Comparison of ENCODE assay signal across 8 cellular contexts in genomic region chr16:11253009-11253994, GRCh38. TPM values are rescaled to one million over a fixed set of nuclear protein-coding genes. Genes with fewer than 3 reads are reported as not detected.
DNase-seq lines count a peak whose midpoint lies in the region; ATAC-seq and TF ChIP-seq lines count a peak whose summit lies in the region.

No MANE protein-coding gene starts in this region.

- ATAC-seq in activated naive CD8-positive, alpha-beta T cell treated with anti-CD3 and anti-CD28 coated beads, Interleukin-2, amount 10 ng/mL, durations not matched to agents 7 days and 5 days (ENCODE audit: low read depth), result no peak
- no peak for ATAC-seq in GM21619 (IDR thresholded peaks at IDR 0.05; ENCODE audit: unreplicated experiment)

- CTCF ChIA-PET in AG04450 (lab: Charles Lee), result interaction anchor here (0.6 to 6.2 kb wide), 9 partner anchors 153 to 300 kb away, joined by 4 to 45 read pairs (median 6); no protein-coding TSS in a partner anchor

- peaks cover 10% of the 10 kb centered on the region for H3K36me3 ChIP-seq in mesodermal cell (ENCODE audit: control insufficient read depth, insufficient read depth, low read length)

- peaks cover 41% of the 10 kb centered on the region for H3K4me1 Mint-ChIP-seq in activated naive CD8-positive, alpha-beta T cell treated with anti-CD3 and anti-CD28 coated beads, Interleukin-2, amount 10 ng/mL, durations not matched to agents 7 days and 5 days

- POLR2A ChIA-PET in AG04450 (lab: Yijun Ruan, JAX), result interaction anchor here (0.6 to 1.6 kb wide), 7 partner anchors 53 to 282 kb away, joined by 3 to 10 read pairs (median 7); no protein-coding TSS in a partner anchor
- POLR2A ChIA-PET in activated naive CD8-positive, alpha-beta T cell treated with anti-CD3 and anti-CD28 coated beads, Interleukin-2, amount 10 ng/mL, durations not matched to agents 7 days and 5 days (lab: Charles Lee), result interaction anchor here (0.5 to 11.8 kb wide), 41 partner anchors 7 to 332 kb away, joined by 3 to 227 read pairs (median 10); partner anchors contain the start of gene RMI2

- H3K4me3 Mint-ChIP-seq in activated naive CD8-positive, alpha-beta T cell treated with anti-CD3 and anti-CD28 coated beads, Interleukin-2, amount 10 ng/mL, durations not matched to agents 7 days and 5 days, result peak overlapping the region; percentile 98

- no peak for DNase-seq in AG04450 (ENCODE audit: low read depth, low spot score)
- DNase-seq in NB4 (ENCODE audit: low read depth), result peak; percentile 61
- peak; percentile 67 for DNase-seq in activated naive CD8-positive, alpha-beta T cell treated with anti-CD3 and anti-CD28 coated beads, Interleukin-2, amount 10 ng/mL, durations not matched to agents 7 days and 5 days
- no peak for DNase-seq in NCI-H2107 treated with DMSO at 0.1 percent for 48 hours (lab: John Stamatoyannopoulos, UW; ENCODE audit: unreplicated experiment)
- no peak for DNase-seq in SW480 (ENCODE audit: low spot score)
- no peak for DNase-seq in COLO829 (ENCODE audit: low spot score)

- no peaks in the 10 kb centered on the region for H3K27me3 Mint-ChIP-seq in activated naive CD8-positive, alpha-beta T cell treated with anti-CD3 and anti-CD28 coated beads, Interleukin-2, amount 10 ng/mL, durations not matched to agents 7 days and 5 days

- peak overlapping the region; percentile 98 for H3K27ac Mint-ChIP-seq in activated naive CD8-positive, alpha-beta T cell treated with anti-CD3 and anti-CD28 coated beads, Interleukin-2, amount 10 ng/mL, durations not matched to agents 7 days and 5 days

- WGBS in mesodermal cell (ENCODE audit: insufficient coverage in 2 of 2), 2 experiments, result 68 to 88% methylated on average over 1 to 4 of the region's 5 CpGs

- H3K9me3 ChIP-seq in AG04450 (ENCODE audit: control insufficient read depth, insufficient read depth, low read length) (peaks cover 6% of the 10 kb centered on the region; the same call in 1 of the 2 replicates), mesodermal cell (ENCODE audit: control insufficient read depth, low read length) (no peaks in the 10 kb centered on the region)

- H3K36me3 Mint-ChIP-seq in activated naive CD8-positive, alpha-beta T cell treated with anti-CD3 and anti-CD28 coated beads, Interleukin-2, amount 10 ng/mL, durations not matched to agents 7 days and 5 days, result peaks cover 52% of the 10 kb centered on the region

- no peaks in the 10 kb centered on the region for H3K27me3 ChIP-seq in AG04450 (ENCODE audit: control insufficient read depth, insufficient read depth, low read length)

- TF ChIP-seq CTCF in AG04450 (IDR thresholded peaks at IDR 0.05; ENCODE audit: low read depth, low read length), result no peak
- TF ChIP-seq CTCF in NB4 (IDR thresholded peaks at IDR 0.05; ENCODE audit: low read depth, low read length), result no peak

- H3K4me3 ChIP-seq in AG04450 (ENCODE audit: low read depth, low read length), result peak overlapping the region; percentile 97
- H3K4me3 ChIP-seq in NB4 (ENCODE audit: low read depth, low read length), result peak overlapping the region; percentile 48
- peak overlapping the region; percentile 70 for H3K4me3 ChIP-seq in mesodermal cell (ENCODE audit: extremely low read depth, insufficient read depth, low read length, poor library complexity, severe bottlenecking)

- no peak for TF ChIP-seq POLR2A in NB4 (IDR thresholded peaks at IDR 0.05; ENCODE audit: extremely low read depth, insufficient read length)

- peaks cover 12% of the 10 kb centered on the region for H3K4me1 ChIP-seq in mesodermal cell (ENCODE audit: control insufficient read depth, insufficient read depth, low read length, poor library complexity, severe bottlenecking)

- H3K27ac ChIP-seq in AG04450 (ENCODE audit: low read depth, low read length) (peak overlapping the region; percentile 77), mesodermal cell (ENCODE audit: low read depth, low read length, severe bottlenecking) (no peak overlapping the region)

- H3K9me3 Mint-ChIP-seq in activated naive CD8-positive, alpha-beta T cell treated with anti-CD3 and anti-CD28 coated beads, Interleukin-2, amount 10 ng/mL, durations not matched to agents 7 days and 5 days, result no peaks in the 10 kb centered on the region

RNA-seq across cellular contexts. Expression of gene SOCS1, which starts 2.7 kb away (rescaled TPM):
- polyA plus RNA-seq in AG04450 (2011; rRNA removed), result 11.6 and 21.9 TPM in 2 replicates
- polyA minus RNA-seq in AG04450 (2011; rRNA and poly(A)+ RNA removed), result 18.1 and 18.9 TPM in 2 replicates
- 100 to 1,000 TPM; 165 to 176 TPM for total RNA-seq in activated naive CD8-positive, alpha-beta T cell treated with anti-CD3 and anti-CD28 coated beads, Interleukin-2, amount 10 ng/mL, durations not matched to agents 7 days and 5 days
- 10.3 TPM for polyA plus RNA-seq in mesodermal cell (2013, experiment 1 of 2)
- 7.1 TPM for polyA plus RNA-seq in mesodermal cell (2013, experiment 2 of 2)

RNA-seq across cellular contexts. Expression of gene TNP2, which starts 15.8 kb away (rescaled TPM):
- polyA plus RNA-seq in AG04450 (2011; rRNA removed), result not detected in 2 replicates
- not detected in 2 replicates for polyA minus RNA-seq in AG04450 (2011; rRNA and poly(A)+ RNA removed)
- total RNA-seq in activated naive CD8-positive, alpha-beta T cell treated with anti-CD3 and anti-CD28 coated beads, Interleukin-2, amount 10 ng/mL, durations not matched to agents 7 days and 5 days, result not detected
- not detected for polyA plus RNA-seq in mesodermal cell (2013, experiment 1 of 2)
- polyA plus RNA-seq in mesodermal cell (2013, experiment 2 of 2), result not detected

RNA-seq across cellular contexts. Expression of gene PRM3, which starts 20.1 kb away (rescaled TPM):
- polyA plus RNA-seq in AG04450 (2011; rRNA removed), result not detected in 2 replicates
- polyA minus RNA-seq in AG04450 (2011; rRNA and poly(A)+ RNA removed), result not detected in 2 replicates
- not detected for total RNA-seq in activated naive CD8-positive, alpha-beta T cell treated with anti-CD3 and anti-CD28 coated beads, Interleukin-2, amount 10 ng/mL, durations not matched to agents 7 days and 5 days
- polyA plus RNA-seq in mesodermal cell (2013, experiment 1 of 2), result not detected
- not detected for polyA plus RNA-seq in mesodermal cell (2013, experiment 2 of 2)

RNA-seq across cellular contexts. Expression of gene PRM2, which starts 23.0 kb away (rescaled TPM):
- not detected in 2 replicates for polyA plus RNA-seq in AG04450 (2011; rRNA removed)
- polyA minus RNA-seq in AG04450 (2011; rRNA and poly(A)+ RNA removed), result not detected in 2 replicates
- not detected for total RNA-seq in activated naive CD8-positive, alpha-beta T cell treated with anti-CD3 and anti-CD28 coated beads, Interleukin-2, amount 10 ng/mL, durations not matched to agents 7 days and 5 days
- polyA plus RNA-seq in mesodermal cell (2013, experiment 1 of 2), result not detected
- polyA plus RNA-seq in mesodermal cell (2013, experiment 2 of 2), result not detected

RNA-seq across cellular contexts. Expression of gene PRM1, which starts 27.8 kb away (rescaled TPM):
- polyA plus RNA-seq in AG04450 (2011; rRNA removed), result not detected in 2 replicates
- polyA minus RNA-seq in AG04450 (2011; rRNA and poly(A)+ RNA removed), result not detected in 2 replicates
- total RNA-seq in activated naive CD8-positive, alpha-beta T cell treated with anti-CD3 and anti-CD28 coated beads, Interleukin-2, amount 10 ng/mL, durations not matched to agents 7 days and 5 days, result not detected
- not detected for polyA plus RNA-seq in mesodermal cell (2013, experiment 1 of 2)
- not detected for polyA plus RNA-seq in mesodermal cell (2013, experiment 2 of 2)

Comparison
In these comparisons a context has a peak if more than half of its experiments do, and no peak if none do; other contexts are left out.
1. DNase-seq: peak in NB4 (single experiment) and activated naive CD8-positive, alpha-beta T cell treated with anti-CD3 and anti-CD28 coated beads, Interleukin-2, amount 10 ng/mL, durations not matched to agents 7 days and 5 days (single experiment); none in AG04450 (single experiment), NCI-H2107 treated with DMSO at 0.1 percent for 48 hours (single experiment), SW480 (single experiment) and COLO829 (single experiment).
2. Peak in every context shown above with its lines, with median percentiles within 50 percentile points of each other: H3K4me3 ChIP-seq.